ENCODE assay signal across 11 cellular contexts in genomic region chr11:44573333-44573732, GRCh38. TPM values are rescaled to one million over a fixed set of nuclear protein-coding genes. Genes with fewer than 3 reads are reported as not detected.
DNase-seq lines count a peak whose midpoint lies in the region; ATAC-seq, FAIRE-seq and TF ChIP-seq lines count a peak whose summit lies in the region.
"Had no signal": no experiment of that assay in that cellular context is flagged by ENCODE, and none has a peak within 500 bp of the region (broad histone marks: within the 10 kb centered on the region; RNA-seq: fewer than 3 reads in every experiment).

No MANE protein-coding gene starts in this region.

- peak overlapping the region; percentile 97 for H3K4me3 Mint-ChIP-seq in activated naive CD4-positive, alpha-beta T cell treated with anti-CD3 and anti-CD28 coated beads, Interleukin-2, amount 50 U/mL, for 24 hours
- peak overlapping the region; percentile 57 for H3K4me3 Mint-ChIP-seq in activated CD4-positive, alpha-beta memory T cell treated with anti-CD3 and anti-CD28 coated beads for 36 hours

- H3K79me2 ChIP-seq in keratinocyte (ENCODE audit: control insufficient read depth, insufficient read depth, low read length) = peaks cover 65% of the 10 kb centered on the region

- FAIRE-seq in keratinocyte (lab: Jason Lieb, UNC) = no peak

- H3K27me3 ChIP-seq in keratinocyte (ENCODE audit: control insufficient read depth, extremely low read depth, insufficient read depth, low read length) (no peaks in the 10 kb centered on the region), thymus (ENCODE audit: control insufficient read depth, insufficient read depth) (no peaks in the 10 kb centered on the region)
- H3K27me3 ChIP-seq: BE2C, dorsolateral prefrontal cortex, Peyer's patch had no signal

- no peak overlapping the region for H2AFZ ChIP-seq in keratinocyte (ENCODE audit: control insufficient read depth, low read length)

- peak overlapping the region; percentile 11 for H3K9ac ChIP-seq in keratinocyte (ENCODE audit: control insufficient read depth, extremely low read depth, insufficient read depth, low read length)

- TF ChIP-seq CTCF in keratinocyte (optimal IDR thresholded peaks at IDR 0.05 in 1 of 3, IDR thresholded peaks at IDR 0.05 in 1 of 3, conservative IDR thresholded peaks at IDR 0.05 in 1 of 3; ENCODE audit: extremely low read depth in 1 of 3, insufficient read depth in 2 of 3, low read length in 3 of 3) = no peak

- H3K4me1 Mint-ChIP-seq in activated naive CD4-positive, alpha-beta T cell treated with anti-CD3 and anti-CD28 coated beads, Interleukin-2, amount 50 U/mL, for 24 hours = peaks cover 92% of the 10 kb centered on the region
- peaks cover 96% of the 10 kb centered on the region for H3K4me1 Mint-ChIP-seq in activated CD4-positive, alpha-beta memory T cell treated with anti-CD3 and anti-CD28 coated beads for 36 hours (ENCODE audit: low read depth)

- no peaks in the 10 kb centered on the region for H4K20me1 ChIP-seq in keratinocyte (ENCODE audit: control insufficient read depth, extremely low read depth, insufficient read depth, low read length)

- H3K9me3 ChIP-seq in keratinocyte (ENCODE audit: control insufficient read depth, low read depth, low read length) (no peaks in the 10 kb centered on the region), thymus (ENCODE audit: control insufficient read depth) (no peaks in the 10 kb centered on the region)
- H3K9me3 ChIP-seq: BE2C, Peyer's patch had no signal

- H3K4me2 ChIP-seq in keratinocyte (ENCODE audit: control insufficient read depth, extremely low read depth, insufficient read depth, low read depth, low read length) = peak overlapping the region; percentile 52

- peak overlapping the region; percentile 96 for H3K27ac Mint-ChIP-seq in activated naive CD4-positive, alpha-beta T cell treated with anti-CD3 and anti-CD28 coated beads, Interleukin-2, amount 50 U/mL, for 24 hours
- H3K27ac Mint-ChIP-seq in activated CD4-positive, alpha-beta memory T cell treated with anti-CD3 and anti-CD28 coated beads for 36 hours = peak overlapping the region; percentile 99

- dilution Hi-C loops in keratinocyte (cut with MboI; ENCODE audit: extremely low pct_ligation_motif_present, low sequenced_read_pairs) = no loop called here

- CTCF ChIA-PET in activated CD4-positive, alpha-beta memory T cell treated with anti-CD3 and anti-CD28 coated beads for 36 hours (lab: Charles Lee) = interaction anchor here (1.3 to 5.8 kb wide), 5 partner anchors 13 to 44 kb away, joined by 3 to 33 read pairs (median 7); no protein-coding TSS in a partner anchor

- no peak for DNase-seq in activated naive CD4-positive, alpha-beta T cell (lab: John Stamatoyannopoulos, UW)
- DNase-seq in activated CD4-positive, alpha-beta memory T cell treated with anti-CD3 and anti-CD28 coated beads for 36 hours = peak; percentile 62
- DNase-seq in keratinocyte (ENCODE audit: low read depth, low spot score) (no peak), NCI-H1436 (lab: John Stamatoyannopoulos, UW) (no peak), NCI-H1930 (lab: John Stamatoyannopoulos, UW) (no peak)
- DNase-seq: BE2C had no signal

- POLR2A ChIA-PET in activated CD4-positive, alpha-beta memory T cell treated with anti-CD3 and anti-CD28 coated beads for 36 hours (lab: Charles Lee) = interaction anchor here (0.9 to 1.8 kb wide), 3 partner anchors 9 to 34 kb away, joined by 3 to 11 read pairs (median 7); partner anchors contain the start of gene CD82

- H3K36me3 ChIP-seq in keratinocyte (ENCODE audit: control insufficient read depth in 2 of 2, extremely low read depth in 1 of 2, insufficient read depth in 2 of 2, low read length in 2 of 2) (peaks cover 8 to 13% of the 10 kb centered on the region in 2 experiments), thymus (ENCODE audit: control insufficient read depth, insufficient read depth) (peaks cover 7% of the 10 kb centered on the region)
- H3K36me3 ChIP-seq: BE2C, Peyer's patch had no signal

- ATAC-seq in HG03175 (IDR thresholded peaks at IDR 0.05; ENCODE audit: unreplicated experiment) = no peak

- H3K4me3 ChIP-seq in keratinocyte (ENCODE audit: control insufficient read depth in 2 of 3, extremely low read depth in 1 of 3, insufficient read depth in 2 of 3, low read depth in 1 of 3, low read length in 3 of 3) (no peak overlapping the region), thymus (ENCODE audit: low read length) (no peak overlapping the region)
- H3K4me3 ChIP-seq: dorsolateral prefrontal cortex, Peyer's patch had no signal

- H3K27me3 Mint-ChIP-seq in activated naive CD4-positive, alpha-beta T cell treated with anti-CD3 and anti-CD28 coated beads, Interleukin-2, amount 50 U/mL, for 24 hours = no peaks in the 10 kb centered on the region
- H3K27me3 Mint-ChIP-seq in activated CD4-positive, alpha-beta memory T cell treated with anti-CD3 and anti-CD28 coated beads for 36 hours = no peaks in the 10 kb centered on the region

- no peaks in the 10 kb centered on the region for H3K9me3 Mint-ChIP-seq in activated naive CD4-positive, alpha-beta T cell treated with anti-CD3 and anti-CD28 coated beads, Interleukin-2, amount 50 U/mL, for 24 hours
- no peaks in the 10 kb centered on the region for H3K9me3 Mint-ChIP-seq in activated CD4-positive, alpha-beta memory T cell treated with anti-CD3 and anti-CD28 coated beads for 36 hours

- peaks cover 87% of the 10 kb centered on the region for H3K4me1 ChIP-seq in keratinocyte (ENCODE audit: control insufficient read depth, extremely low read depth, insufficient read depth, low read length)
- H3K4me1 ChIP-seq in thymus (ENCODE audit: control insufficient read depth, insufficient read depth, low read length) = peaks cover 77% of the 10 kb centered on the region
- H3K4me1 ChIP-seq: BE2C had no signal

- H3K9me1 ChIP-seq in keratinocyte (ENCODE audit: control insufficient read depth, extremely low read depth, insufficient read depth, low read length) = no peaks in the 10 kb centered on the region

- peak overlapping the region; percentile 94 for H3K27ac ChIP-seq in keratinocyte (ENCODE audit: control insufficient read depth, insufficient read depth, low read length)
- H3K27ac ChIP-seq in thymus (ENCODE audit: low read depth) = peak overlapping the region; percentile 89

- 74% methylated on average over 3 of the region's 3 CpGs for WGBS in thymus

- intact Hi-C loops in activated CD4-positive, alpha-beta memory T cell treated with anti-CD3 and anti-CD28 coated beads for 36 hours (cut with micrococcal nuclease) = no loop called here

- peaks cover 27% of the 10 kb centered on the region for H3K36me3 Mint-ChIP-seq in activated naive CD4-positive, alpha-beta T cell treated with anti-CD3 and anti-CD28 coated beads, Interleukin-2, amount 50 U/mL, for 24 hours
- H3K36me3 Mint-ChIP-seq in activated CD4-positive, alpha-beta memory T cell treated with anti-CD3 and anti-CD28 coated beads for 36 hours = peaks cover 42% of the 10 kb centered on the region

RNA-seq across cellular contexts. Expression of gene CD82, which starts 7.9 kb away (rescaled TPM):
- total RNA-seq in activated CD4-positive, alpha-beta memory T cell treated with anti-CD3 and anti-CD28 coated beads for 36 hours = 100 to 1,000 TPM; 243 to 277 TPM
- polyA plus RNA-seq in keratinocyte (118 to 209 TPM (median 204 TPM) in 3 replicates), thymus (34.9 TPM)
- polyA plus RNA-seq in keratinocyte (2011; ENCODE audit: low read depth) = 32.3 TPM
- polyA plus RNA-seq in keratinocyte (2011; cell fraction: cytosol; rRNA removed) = 54.2 and 96.1 TPM in 2 replicates
- polyA plus RNA-seq in keratinocyte (2011; cell fraction: nucleus; rRNA removed) = 291 and 302 TPM in 2 replicates
- 102 and 180 TPM in 2 replicates for polyA plus RNA-seq in keratinocyte (2012; ENCODE audit: low replicate concordance)
- 136 to 381 TPM (median 165 TPM) in 3 replicates for polyA minus RNA-seq in keratinocyte
- polyA minus RNA-seq in keratinocyte (2011; cell fraction: cytosol; rRNA and poly(A)+ RNA removed) = 148 TPM
- polyA minus RNA-seq in keratinocyte (2011; cell fraction: nucleus; rRNA and poly(A)+ RNA removed) = 171 and 244 TPM in 2 replicates
